Comparison of ENCODE assay signal across 10 cellular contexts in genomic region chrX:11722304-11722703, GRCh38. TPM values are rescaled to one million over a fixed set of nuclear protein-coding genes. Genes with fewer than 3 reads are reported as not detected.
"Had no signal": no experiment of that assay in that cellular context is flagged by ENCODE, and none has a peak within 500 bp of the region (broad histone marks: within the 10 kb centered on the region; RNA-seq: fewer than 3 reads in every experiment).

No MANE protein-coding gene starts in this region.

- FAIRE-seq: H1, H54, HTR-8/SVneo had no signal

- ATAC-seq: GM23338 had no signal

- H3K9ac ChIP-seq: KMS-11 had no signal

- H3K9me3 Mint-ChIP-seq: GM23338 had no signal

- H2AFZ ChIP-seq: GM23338 had no signal

- DNase-seq: H9, HCEC 1CT, IMR-90, KBM-7 had no signal

- H3K4me3 ChIP-seq: GM23338 had no signal

- H3K4me1 Mint-ChIP-seq: GM23338, H9 had no signal

- H3K27ac ChIP-seq: KMS-11 had no signal

- H3K4me3 Mint-ChIP-seq: GM23338, H9 had no signal

- H3K4me2 ChIP-seq: GM23338, KMS-11 had no signal

- H3K27ac Mint-ChIP-seq: GM23338, H9 had no signal

RNA-seq across cellular contexts. Expression of gene ARHGAP6, which starts 56.6 kb away (rescaled TPM):
- total RNA-seq: HT-29 had no signal
